Comparison of ENCODE assay signal across 9 cellular contexts in the genomic region with DNA sequence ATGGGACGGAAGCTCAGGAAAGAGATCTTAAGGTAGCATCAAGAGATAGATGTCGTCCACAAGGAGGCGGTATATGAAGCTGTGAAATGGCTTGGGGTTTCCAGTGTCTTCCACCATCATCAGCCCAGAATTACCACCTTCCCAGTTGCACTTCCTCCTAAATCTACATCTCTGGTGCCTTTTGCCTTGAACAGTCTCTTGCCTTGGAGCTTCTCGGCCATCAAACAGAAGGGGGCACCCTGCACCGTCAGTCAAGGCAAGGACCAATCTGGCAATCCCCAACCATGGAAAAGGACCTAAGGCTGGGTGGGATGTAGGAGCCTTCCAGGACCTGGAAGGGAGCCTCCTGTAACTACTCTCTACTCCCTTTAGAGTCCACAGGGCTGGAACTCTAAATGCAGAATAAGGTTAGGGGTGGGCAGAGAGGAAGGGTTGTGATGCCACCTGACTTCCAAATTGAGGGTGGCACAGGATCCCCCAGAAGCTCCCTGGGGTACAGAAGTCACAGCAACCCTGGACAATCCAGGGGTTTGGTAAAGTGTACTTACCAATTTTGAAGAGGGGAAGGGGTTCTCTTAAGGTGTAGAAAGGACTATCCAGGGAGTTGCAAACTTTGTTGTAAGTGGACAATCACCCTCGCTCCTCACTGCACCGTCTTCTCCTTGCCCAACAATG. TPM values are rescaled to one million over a fixed set of nuclear protein-coding genes. Genes with fewer than 3 reads are reported as not detected.
DNase-seq lines count a peak whose midpoint lies in the region; TF ChIP-seq lines count a peak whose summit lies in the region.
"Had no signal": no experiment of that assay in that cellular context is flagged by ENCODE, and none has a peak within 500 bp of the region (broad histone marks: within the 10 kb centered on the region; RNA-seq: fewer than 3 reads in every experiment).

No MANE protein-coding gene starts in this region.

- H3K4me3 ChIP-seq in epithelial cell of esophagus (ENCODE audit: low read length) (no peak overlapping the region), MG63 (no peak overlapping the region)

- no peak for TF ChIP-seq CTCF in GM13976 (IDR thresholded peaks at IDR 0.05; ENCODE audit: borderline replicate concordance, control extremely low read depth, extremely low read depth, insufficient read depth, missing control alignments)
- TF ChIP-seq CTCF in epithelial cell of esophagus (IDR thresholded peaks at IDR 0.05; ENCODE audit: insufficient read depth, low read depth, low read length, missing control alignments), result peak; percentile 31

- peaks cover 43% of the 10 kb centered on the region for H3K27me3 ChIP-seq in MG63

- no peaks in the 10 kb centered on the region for H3K9me3 ChIP-seq in MG63
- H3K9me3 ChIP-seq: neutrophil had no signal

- no peaks in the 10 kb centered on the region for H3K36me3 ChIP-seq in MG63
- H3K36me3 ChIP-seq: neutrophil had no signal

- in situ Hi-C loops in GM13976 (cut with MboI; ENCODE audit: low sequenced_read_pairs, unreplicated experiment), result loop anchor here (25.0 kb wide), 1 partner anchor 678 kb away; no protein-coding TSS in a partner anchor

- intact Hi-C loops in posterior cingulate gyrus (cut with DNase I), result loop anchor here (10.0 kb wide), 1 partner anchor 275 kb away; no protein-coding TSS in a partner anchor

- peak; percentile 36 for DNase-seq in GM13976 (ENCODE audit: low spot score)
- DNase-seq in NCI-H1930 (lab: John Stamatoyannopoulos, UW), result peak; percentile 51 to 59
- DNase-seq in epithelial cell of esophagus (ENCODE audit: low read depth), result peak; percentile 54
- DNase-seq in posterior cingulate gyrus, result peak in 8 of 10 donors; percentile 32 to 95 (median 70)
- DNase-seq in MG63, result no peak
- DNase-seq in GM19240 (ENCODE audit: insufficient read length, low spot score), result no peak
- no peak for DNase-seq in amniotic stem cell (lab: John Stamatoyannopoulos, UW)
- no peak for DNase-seq in activated CD8-positive, alpha-beta memory T cell treated with anti-CD3 and anti-CD28 coated beads, Interleukin-2, amount 50 U/mL, for 4 hours

RNA-seq across cellular contexts. Expression of a gene that starts 1.0 kb away (rescaled TPM):
- not detected in 2 replicates for total RNA-seq in MG63 (2014; rRNA removed; shearing (Covaris generic); ENCODE audit: low replicate concordance)

Comparison
In these comparisons a context has a peak if more than half of its experiments do, and no peak if none do; other contexts are left out.
1. DNase-seq: peak in GM13976 (single experiment), NCI-H1930 (2 of 2), epithelial cell of esophagus (single experiment) and posterior cingulate gyrus (8 of 10); none in MG63 (single experiment), GM19240 (single experiment), amniotic stem cell (single experiment) and activated CD8-positive, alpha-beta memory T cell treated with anti-CD3 and anti-CD28 coated beads, Interleukin-2, amount 50 U/mL, for 4 hours (single experiment).